Comparison of ENCODE assay signal across 8 cellular contexts in the genomic region with DNA sequence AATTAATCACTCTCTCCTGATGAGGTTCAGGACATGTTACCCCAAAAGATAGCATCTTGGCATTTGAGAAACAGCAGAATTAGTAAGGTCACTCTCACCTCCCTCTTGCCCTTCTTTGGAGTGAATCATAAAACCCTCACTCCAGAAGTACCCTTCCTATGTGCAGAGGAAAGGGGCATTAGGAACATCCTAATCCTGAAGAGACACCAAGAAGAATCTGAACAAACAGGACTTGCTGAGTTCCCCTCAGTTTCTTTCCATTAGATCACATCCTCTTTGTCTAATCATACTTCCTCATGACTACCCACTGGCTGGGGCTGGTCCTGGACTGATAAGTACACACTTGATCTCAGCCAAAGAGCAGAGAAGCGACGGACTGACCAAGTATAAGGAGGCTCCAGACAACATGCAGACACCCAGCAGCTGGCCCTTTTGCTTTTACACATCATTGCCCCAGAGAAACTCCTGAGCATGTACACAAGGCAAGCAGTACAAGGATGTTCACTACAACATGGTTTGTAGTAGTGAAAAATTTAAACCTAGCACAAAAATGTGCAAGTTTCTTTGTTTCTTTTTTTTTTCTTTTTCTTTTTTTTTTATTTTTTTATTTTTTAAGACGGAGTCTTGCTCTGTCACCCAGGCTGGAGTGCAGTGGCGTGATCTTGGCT. TPM values are rescaled to one million over a fixed set of nuclear protein-coding genes. Genes with fewer than 3 reads are reported as not detected.
DNase-seq lines count a peak whose midpoint lies in the region; ATAC-seq and TF ChIP-seq lines count a peak whose summit lies in the region.

No MANE protein-coding gene starts in this region.

- H3K27me3 Mint-ChIP-seq in natural killer cell (ENCODE audit: low read depth in 2 of 2) (peaks cover 14 to 22% of the 10 kb centered on the region in 2 donors), glutamatergic neuron (ENCODE audit: unreplicated experiment) (peaks cover 3% of the 10 kb centered on the region)

- in situ Hi-C loops in brain microvascular endothelial cell (cut with HindIII; ENCODE audit: low pct_ligation_motif_present, low sequenced_read_pairs) = no loop called here

- H3K36me3 Mint-ChIP-seq in natural killer cell (no peaks in the 10 kb centered on the region), glutamatergic neuron (ENCODE audit: unreplicated experiment) (peaks cover 7% of the 10 kb centered on the region)

- intact Hi-C loops in Right ventricle myocardium inferior (cut with DNase I) = no loop called here
- intact Hi-C loops in cardiac septum (cut with DNase I) = no loop called here
- intact Hi-C loops in natural killer cell (cut with micrococcal nuclease) = no loop called here

- TF ChIP-seq CTCF in HL-60 (IDR thresholded peaks at IDR 0.05; ENCODE audit: insufficient read depth, low read length) = no peak
- no peak for TF ChIP-seq CTCF in brain microvascular endothelial cell (IDR thresholded peaks at IDR 0.05; ENCODE audit: low read depth, low read length, missing control alignments)
- no peak for TF ChIP-seq CTCF in natural killer cell (IDR thresholded peaks at IDR 0.05)
- TF ChIP-seq CTCF in glutamatergic neuron (IDR thresholded peaks at IDR 0.05; ENCODE audit: partially characterized antibody, unreplicated experiment) = no peak

- no peaks in the 10 kb centered on the region for H3K9me3 Mint-ChIP-seq in natural killer cell
- H3K9me3 Mint-ChIP-seq in glutamatergic neuron (ENCODE audit: unreplicated experiment) = no peaks in the 10 kb centered on the region

- no peak overlapping the region for H3K27ac Mint-ChIP-seq in natural killer cell
- no peak overlapping the region for H3K27ac Mint-ChIP-seq in glutamatergic neuron (ENCODE audit: unreplicated experiment)

- DNase-seq in Right ventricle myocardium inferior (ENCODE audit: missing footprints) (peak; percentile 75), cardiac septum (ENCODE audit: low spot score) (no peak), HL-60 (ENCODE audit: low read depth in 1 of 2, low spot score in 1 of 2) (peak; percentile 28 to 64), brain microvascular endothelial cell (peak; percentile 77), natural killer cell (no peak), NCI-H2171 treated with DMSO at 0.1 percent for 48 hours (lab: John Stamatoyannopoulos, UW) (no peak), glutamatergic neuron (no peak), COR-L47 (lab: John Stamatoyannopoulos, UW) (no peak)

- H3K4me1 Mint-ChIP-seq in natural killer cell (peaks cover 4 to 5% of the 10 kb centered on the region in 2 donors), glutamatergic neuron (ENCODE audit: low read depth, unreplicated experiment) (no peaks in the 10 kb centered on the region)

- ATAC-seq in Right ventricle myocardium inferior = peak; percentile 52
- ATAC-seq in natural killer cell = peak in 2 of 3 donors; percentile 49 to 70

- H3K4me3 Mint-ChIP-seq in natural killer cell (no peak overlapping the region), glutamatergic neuron (ENCODE audit: unreplicated experiment) (no peak overlapping the region)

- H3K27me3 ChIP-seq in HL-60 (ENCODE audit: insufficient read depth, poor library complexity, severe bottlenecking) (no peaks in the 10 kb centered on the region), brain microvascular endothelial cell (replicated peaks) (no peaks in the 10 kb centered on the region)

- no peak overlapping the region for H3K27ac ChIP-seq in HL-60 (replicated peaks)
- H3K27ac ChIP-seq in brain microvascular endothelial cell = no peak overlapping the region

- H3K4me3 ChIP-seq in HL-60 (replicated peaks; ENCODE audit: insufficient read depth, low read length) (no peak overlapping the region), brain microvascular endothelial cell (ENCODE audit: low read depth, low read length) (no peak overlapping the region)

- no peaks in the 10 kb centered on the region for H3K36me3 ChIP-seq in brain microvascular endothelial cell (replicated peaks)

RNA-seq across cellular contexts. Expression of a gene that starts 15.0 kb away (rescaled TPM):
- total RNA-seq in Right ventricle myocardium inferior (5.0 TPM), cardiac septum (2.8 TPM), natural killer cell (10 to 100 TPM; 10.4 to 15.5 (median 12.6) TPM), glutamatergic neuron (ENCODE audit: unreplicated experiment) (not detected)

RNA-seq across cellular contexts. Expression of a gene that starts 25.4 kb away (rescaled TPM):
- total RNA-seq in Right ventricle myocardium inferior (150 TPM), cardiac septum (128 TPM), natural killer cell (10 to 100 TPM; 42.5 to 54.4 (median 54.0) TPM), glutamatergic neuron (ENCODE audit: unreplicated experiment) (41.9 TPM)

Comparison
In these comparisons a context has a peak if more than half of its experiments do, and no peak if none do; other contexts are left out.
1. DNase-seq: peak in Right ventricle myocardium inferior (single experiment), HL-60 (2 of 2) and brain microvascular endothelial cell (single experiment); none in cardiac septum (single experiment), natural killer cell (single experiment), NCI-H2171 treated with DMSO at 0.1 percent for 48 hours (single experiment), glutamatergic neuron (single experiment) and COR-L47 (single experiment).